Comparison of ENCODE assay signal across 14 cellular contexts in the genomic region with DNA sequence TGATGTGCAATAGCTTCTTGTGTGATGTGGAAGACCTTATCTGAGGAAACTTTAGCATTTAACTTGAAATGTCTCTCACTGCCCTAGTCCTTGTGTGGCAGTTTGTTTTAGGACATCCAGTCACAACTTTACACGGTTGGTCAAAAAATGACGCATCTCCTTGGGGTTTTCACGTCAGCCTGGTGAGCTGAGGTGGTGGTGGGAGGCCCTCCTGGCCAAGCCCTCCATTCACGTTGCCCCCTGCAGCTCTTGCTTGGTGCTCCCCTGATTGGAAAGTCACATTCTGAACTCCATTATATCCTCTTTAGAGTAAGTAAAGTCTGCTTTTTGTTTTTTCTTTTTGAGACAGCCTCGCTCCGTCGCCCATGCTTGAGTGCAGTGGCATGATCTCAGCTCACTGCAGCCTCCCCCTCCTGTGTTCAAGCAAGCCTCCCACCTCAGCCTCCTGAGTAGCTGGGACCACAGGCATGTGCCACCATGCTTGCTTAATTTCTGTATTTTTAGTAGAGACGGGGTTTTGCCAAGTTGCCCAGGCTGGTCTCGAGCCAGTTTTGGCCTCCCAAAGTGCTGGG. TPM values are rescaled to one million over a fixed set of nuclear protein-coding genes. Genes with fewer than 3 reads are reported as not detected.
DNase-seq lines count a peak whose midpoint lies in the region; ATAC-seq and TF ChIP-seq lines count a peak whose summit lies in the region.
"Had no signal": no experiment of that assay in that cellular context is flagged by ENCODE, and none has a peak within 500 bp of the region (broad histone marks: within the 10 kb centered on the region; RNA-seq: fewer than 3 reads in every experiment).

No MANE protein-coding gene starts in this region.

- POLR2A ChIA-PET in activated naive CD8-positive, alpha-beta T cell treated with anti-CD3 and anti-CD28 coated beads, Interleukin-2, amount 10 ng/mL, durations not matched to agents 7 days and 5 days (lab: Charles Lee) = interaction anchor here (1.0 to 1.4 kb wide), 2 partner anchors 10 to 20 kb away, joined by 4 read pairs; no protein-coding TSS in a partner anchor

- peaks cover 19% of the 10 kb centered on the region for H3K4me1 Mint-ChIP-seq in stimulated activated naive CD8-positive, alpha-beta T cell treated with anti-CD3 and anti-CD28 coated beads, Interleukin-15, amount 100 ng/mL, for 72 hours
- H3K4me1 Mint-ChIP-seq in activated naive CD8-positive, alpha-beta T cell treated with anti-CD3 and anti-CD28 coated beads, Interleukin-2, amount 10 ng/mL, durations not matched to agents 7 days and 5 days = peaks cover 11% of the 10 kb centered on the region

- intact Hi-C loops in upper lobe of right lung (cut with DNase I) (no loop called here), testis (cut with DNase I; ENCODE audit: low total_unique reads) (no loop called here)

- TF ChIP-seq CTCF in upper lobe of right lung (IDR thresholded peaks at IDR 0.05) (no peak), testis (IDR thresholded peaks at IDR 0.05) (no peak)

- H3K9me3 ChIP-seq in upper lobe of right lung = no peaks in the 10 kb centered on the region
- H3K9me3 ChIP-seq in testis = no peaks in the 10 kb centered on the region
- H3K9me3 ChIP-seq: Caco-2, esophagus muscularis mucosa had no signal

- H3K36me3 ChIP-seq in upper lobe of right lung = peaks cover 74% of the 10 kb centered on the region
- H3K36me3 ChIP-seq in testis (ENCODE audit: low read depth, missing control alignments) = no peaks in the 10 kb centered on the region

- no peak overlapping the region for H3K27ac ChIP-seq in upper lobe of right lung
- no peak overlapping the region for H3K27ac ChIP-seq in testis
- H3K27ac ChIP-seq: esophagus muscularis mucosa had no signal

- H3K27me3 Mint-ChIP-seq in stimulated activated naive CD8-positive, alpha-beta T cell treated with anti-CD3 and anti-CD28 coated beads, Interleukin-15, amount 100 ng/mL, for 72 hours = no peaks in the 10 kb centered on the region
- no peaks in the 10 kb centered on the region for H3K27me3 Mint-ChIP-seq in activated naive CD8-positive, alpha-beta T cell treated with anti-CD3 and anti-CD28 coated beads, Interleukin-2, amount 10 ng/mL, durations not matched to agents 7 days and 5 days
- H3K27me3 Mint-ChIP-seq: type B pancreatic cell had no signal

- TF ChIP-seq POLR2A in testis (IDR thresholded peaks at IDR 0.05) = no peak

- no peaks in the 10 kb centered on the region for H3K9me3 Mint-ChIP-seq in stimulated activated naive CD8-positive, alpha-beta T cell treated with anti-CD3 and anti-CD28 coated beads, Interleukin-15, amount 100 ng/mL, for 72 hours
- H3K9me3 Mint-ChIP-seq in activated naive CD8-positive, alpha-beta T cell treated with anti-CD3 and anti-CD28 coated beads, Interleukin-2, amount 10 ng/mL, durations not matched to agents 7 days and 5 days = no peaks in the 10 kb centered on the region
- H3K9me3 Mint-ChIP-seq: type B pancreatic cell had no signal

- ATAC-seq in stimulated activated naive CD8-positive, alpha-beta T cell treated with anti-CD3 and anti-CD28 coated beads, Interleukin-15, Interleukin-2, amounts not matched to agents 100 U/mL and 50 U/mL, for 24 hours = peak; percentile 13
- no peak for ATAC-seq in stimulated activated naive CD8-positive, alpha-beta T cell treated with anti-CD3 and anti-CD28 coated beads, Interleukin-15, amount 100 ng/mL, for 72 hours
- ATAC-seq in activated naive CD8-positive, alpha-beta T cell treated with anti-CD3 and anti-CD28 coated beads, Interleukin-2, amount 10 ng/mL, durations not matched to agents 7 days and 5 days (ENCODE audit: low read depth) = no peak
- no peak for ATAC-seq in upper lobe of right lung

- H3K4me1 ChIP-seq in upper lobe of right lung = peaks cover 3% of the 10 kb centered on the region
- H3K4me1 ChIP-seq in testis = peaks cover under 1% of the 10 kb centered on the region

- 82 to 84% methylated on average over 9 of the region's 9 CpGs for WGBS in testis, 2 donors

- no peak for DNase-seq in stimulated activated naive CD8-positive, alpha-beta T cell treated with anti-CD3 and anti-CD28 coated beads, Interleukin-15, Interleukin-2, amounts not matched to agents 100 U/mL and 50 U/mL, for 24 hours
- DNase-seq in stimulated activated naive CD8-positive, alpha-beta T cell treated with anti-CD3 and anti-CD28 coated beads, Interleukin-15, amount 100 ng/mL, for 72 hours = no peak
- no peak for DNase-seq in activated naive CD8-positive, alpha-beta T cell treated with anti-CD3 and anti-CD28 coated beads, Interleukin-2, amount 10 ng/mL, durations not matched to agents 7 days and 5 days
- DNase-seq in upper lobe of right lung (no peak), testis (no peak), NCI-H2029 treated with DMSO at 0.1 percent for 48 hours (lab: John Stamatoyannopoulos, UW) (no peak)
- DNase-seq: activated effector memory CD4-positive, alpha-beta T cell treated with anti-CD3 and anti-CD28 coated beads, Interleukin-2, amount 50 U/mL, for 16 hours; Caco-2; dermis blood vessel endothelial cell; NCI-H446 treated with DMSO at 0.1 percent for 48 hours; stimulated activated CD4-positive, alpha-beta T cell treated with anti-CD3 and anti-CD28 coated beads, Interleukin-4, amount 100 ng/mL, for 24 hours; T1000 had no signal

- H3K27me3 ChIP-seq in upper lobe of right lung (no peaks in the 10 kb centered on the region), testis (no peaks in the 10 kb centered on the region)
- H3K27me3 ChIP-seq: esophagus muscularis mucosa had no signal

- no peak overlapping the region for H3K4me3 Mint-ChIP-seq in stimulated activated naive CD8-positive, alpha-beta T cell treated with anti-CD3 and anti-CD28 coated beads, Interleukin-15, amount 100 ng/mL, for 72 hours
- H3K4me3 Mint-ChIP-seq in activated naive CD8-positive, alpha-beta T cell treated with anti-CD3 and anti-CD28 coated beads, Interleukin-2, amount 10 ng/mL, durations not matched to agents 7 days and 5 days = no peak overlapping the region
- H3K4me3 Mint-ChIP-seq: type B pancreatic cell had no signal

- H3K4me3 ChIP-seq in upper lobe of right lung (no peak overlapping the region), testis (no peak overlapping the region)
- H3K4me3 ChIP-seq: esophagus muscularis mucosa had no signal

- peaks cover 22% of the 10 kb centered on the region for H3K36me3 Mint-ChIP-seq in activated naive CD8-positive, alpha-beta T cell treated with anti-CD3 and anti-CD28 coated beads, Interleukin-2, amount 10 ng/mL, durations not matched to agents 7 days and 5 days

- H3K27ac Mint-ChIP-seq in stimulated activated naive CD8-positive, alpha-beta T cell treated with anti-CD3 and anti-CD28 coated beads, Interleukin-15, amount 100 ng/mL, for 72 hours = no peak overlapping the region
- peak overlapping the region; percentile 16 for H3K27ac Mint-ChIP-seq in activated naive CD8-positive, alpha-beta T cell treated with anti-CD3 and anti-CD28 coated beads, Interleukin-2, amount 10 ng/mL, durations not matched to agents 7 days and 5 days
- H3K27ac Mint-ChIP-seq: type B pancreatic cell had no signal

RNA-seq across cellular contexts. Expression of gene PGAM1, which starts 7.5 kb away (rescaled TPM):
- total RNA-seq in activated naive CD8-positive, alpha-beta T cell treated with anti-CD3 and anti-CD28 coated beads, Interleukin-2, amount 10 ng/mL, durations not matched to agents 7 days and 5 days = 100 to 1,000 TPM; 288 to 298 TPM
- 139 TPM for total RNA-seq in upper lobe of right lung
- total RNA-seq in testis = 100 to 1,000 TPM; 244 to 279 TPM
- 238 TPM for polyA plus RNA-seq in testis (ENCODE audit: insufficient read depth, low read depth, low replicate concordance)

RNA-seq across cellular contexts. Expression of gene EXOSC1, which starts 12.3 kb away (rescaled TPM):
- 10 to 100 TPM; 46.5 to 47.9 TPM for total RNA-seq in activated naive CD8-positive, alpha-beta T cell treated with anti-CD3 and anti-CD28 coated beads, Interleukin-2, amount 10 ng/mL, durations not matched to agents 7 days and 5 days
- total RNA-seq in upper lobe of right lung = 27.0 TPM
- total RNA-seq in testis = 10 to 100 TPM; 24.5 to 27.9 TPM
- polyA plus RNA-seq in testis (ENCODE audit: insufficient read depth, low read depth, low replicate concordance) = 31.4 TPM

RNA-seq across cellular contexts. Expression of gene ZDHHC16, which starts 12.5 kb away (rescaled TPM):
- 10 to 100 TPM; 23.3 to 29.6 TPM for total RNA-seq in activated naive CD8-positive, alpha-beta T cell treated with anti-CD3 and anti-CD28 coated beads, Interleukin-2, amount 10 ng/mL, durations not matched to agents 7 days and 5 days
- total RNA-seq in upper lobe of right lung = 63.2 TPM
- 10 to 100 TPM; 42.8 to 58.0 TPM for total RNA-seq in testis
- 40.5 TPM for polyA plus RNA-seq in testis (ENCODE audit: insufficient read depth, low read depth, low replicate concordance)

RNA-seq across cellular contexts. Expression of gene RRP12, which starts 32.4 kb away (rescaled TPM):
- 10 to 100 TPM; 20.5 to 23.8 TPM for total RNA-seq in activated naive CD8-positive, alpha-beta T cell treated with anti-CD3 and anti-CD28 coated beads, Interleukin-2, amount 10 ng/mL, durations not matched to agents 7 days and 5 days
- total RNA-seq in upper lobe of right lung (23.7 TPM), testis (10 to 100 TPM; 53.5 to 54.6 TPM)
- 38.1 TPM for polyA plus RNA-seq in testis (ENCODE audit: insufficient read depth, low read depth, low replicate concordance)
